In the genomic region with DNA sequence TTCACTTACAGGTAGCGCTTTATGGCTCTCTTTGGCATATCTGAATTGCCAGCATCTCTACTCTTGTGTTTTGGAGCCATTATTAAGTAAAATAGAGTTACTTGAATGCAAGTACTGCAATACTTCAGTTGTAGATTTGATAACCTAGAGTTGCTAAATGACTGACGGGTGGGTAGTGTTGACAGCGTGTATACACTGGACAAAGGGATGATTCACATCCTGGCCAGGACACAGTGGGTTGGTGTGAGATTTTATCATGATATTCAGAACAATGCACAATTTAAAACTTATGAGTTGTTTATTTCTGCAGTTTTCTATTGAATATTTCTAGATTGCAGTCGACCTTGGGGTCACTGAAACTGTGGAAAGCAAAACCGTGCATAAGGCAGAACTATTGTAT, we compare ENCODE assay signal across 11 cellular contexts. TPM values are rescaled to one million over a fixed set of nuclear protein-coding genes. Genes with fewer than 3 reads are reported as not detected.
DNase-seq lines count a peak whose midpoint lies in the region; ATAC-seq, FAIRE-seq and TF ChIP-seq lines count a peak whose summit lies in the region.
"Had no signal": no experiment of that assay in that cellular context is flagged by ENCODE, and none has a peak within 500 bp of the region (broad histone marks: within the 10 kb centered on the region; RNA-seq: fewer than 3 reads in every experiment).

No MANE protein-coding gene starts in this region.

- FAIRE-seq in K562 (lab: Jason Lieb, UNC) = no peak

- no peak for TF ChIP-seq POLR2A in K562 (conservative IDR thresholded peaks at IDR 0.05)

- CTCF ChIA-PET in K562 (lab: Yijun Ruan, JAX; ENCODE audit: low intra/inter-chr PET ratio) = no interaction called here

- H3K27ac Mint-ChIP-seq in natural killer cell treated with Interleukin-12 subunit alpha and Interleukin-12 subunit beta and Interleukin-15 and Interleukin-18, amount 100 ng/mL, for 72 hours = no peak overlapping the region
- H3K27ac Mint-ChIP-seq: T-helper 17 cell had no signal

- H3K4me3 ChIP-seq in Karpas-422 (ENCODE audit: low read length) (no peak overlapping the region), K562 (no peak overlapping the region)

- no peak overlapping the region for H2AFZ ChIP-seq in Karpas-422 (ENCODE audit: low read length)
- no peak overlapping the region for H2AFZ ChIP-seq in K562 (ENCODE audit: low read depth, low read length)

- H3K36me3 ChIP-seq in Karpas-422 (ENCODE audit: insufficient read depth, low read length) (no peaks in the 10 kb centered on the region), K562 (ENCODE audit: control insufficient read depth, insufficient read depth, low read length) (peaks cover 20% of the 10 kb centered on the region; the same call in 2 of the 3 replicates)

- H3K4me1 ChIP-seq in Karpas-422 (ENCODE audit: low read length) (peaks cover 9% of the 10 kb centered on the region), K562 (replicated peaks in 1 of 2; ENCODE audit: control insufficient read depth in 2 of 2, insufficient read depth in 2 of 2, low read length in 2 of 2) (peaks cover 0 to 12% of the 10 kb centered on the region in 2 experiments; a peak in 2 of 5 replicates)

- peaks cover 3% of the 10 kb centered on the region for H3K9me3 Mint-ChIP-seq in natural killer cell treated with Interleukin-12 subunit alpha and Interleukin-12 subunit beta and Interleukin-15 and Interleukin-18, amount 100 ng/mL, for 72 hours

- H3K9me2 ChIP-seq in Karpas-422 (replicated peaks; ENCODE audit: insufficient read depth, low read length) = no peaks in the 10 kb centered on the region

- in situ Hi-C loops in K562 (cut with MboI) = loop anchor here (10.0 kb wide), 1 partner anchor 1401 kb away; no protein-coding TSS in a partner anchor

- H4K20me1 ChIP-seq in Karpas-422 (ENCODE audit: insufficient read depth, low read depth, low read length) (no peaks in the 10 kb centered on the region), K562 (replicated peaks; ENCODE audit: control insufficient read depth, insufficient read depth, low read length) (no peaks in the 10 kb centered on the region)

- H3K9me3 ChIP-seq in Karpas-422 (ENCODE audit: low read length) (no peaks in the 10 kb centered on the region), K562 (replicated peaks; ENCODE audit: control insufficient read depth, insufficient read depth, low read depth, low read length) (no peaks in the 10 kb centered on the region)

- BruUV-seq in K562 (replicated peaks; lab: Mats Ljungman, UMichigan) = no TSS peak

- H3K4me2 ChIP-seq in Karpas-422 (ENCODE audit: low read depth, low read length, poor library complexity, severe bottlenecking) = peak overlapping the region; percentile 46
- H3K4me2 ChIP-seq in K562 (ENCODE audit: insufficient read depth, low read length) = no peak overlapping the region

- H3K9ac ChIP-seq in Karpas-422 (ENCODE audit: low read length) (no peak overlapping the region), K562 (ENCODE audit: insufficient read depth in 1 of 2, low read depth in 2 of 2, low read length in 2 of 2) (no peak overlapping the region)

- H3K79me2 ChIP-seq in Karpas-422 (ENCODE audit: low read length) (no peaks in the 10 kb centered on the region), K562 (ENCODE audit: control insufficient read depth, insufficient read depth, low read length) (no peaks in the 10 kb centered on the region)

- no peaks in the 10 kb centered on the region for H3K9me1 ChIP-seq in K562 (ENCODE audit: control insufficient read depth, insufficient read depth, low read length)

- no peaks in the 10 kb centered on the region for H3K27me3 Mint-ChIP-seq in natural killer cell treated with Interleukin-12 subunit alpha and Interleukin-12 subunit beta and Interleukin-15 and Interleukin-18, amount 100 ng/mL, for 72 hours
- H3K27me3 Mint-ChIP-seq: T-helper 17 cell had no signal

- TF ChIP-seq CTCF in K562 (IDR thresholded peaks at IDR 0.05 in 2 of 3, conservative IDR thresholded peaks at IDR 0.05 in 1 of 3; ENCODE audit: insufficient read depth in 2 of 3, low read depth in 1 of 3, low read length in 3 of 3) = no peak

- intact Hi-C loops in K562 (cut with micrococcal nuclease) = loop anchor here (5.0 kb wide), 1 partner anchor 43 kb away; the partner anchor contains the start of gene NDFIP2

- H3K27ac ChIP-seq in Karpas-422 (ENCODE audit: low read length) (no peak overlapping the region), K562 (ENCODE audit: extremely low read depth, low read depth, low read length) (no peak overlapping the region)

- peaks cover 9% of the 10 kb centered on the region for H3K36me3 Mint-ChIP-seq in natural killer cell treated with Interleukin-12 subunit alpha and Interleukin-12 subunit beta and Interleukin-15 and Interleukin-18, amount 100 ng/mL, for 72 hours

- peaks cover 9 to 10% of the 10 kb centered on the region in 2 donors for H3K4me1 Mint-ChIP-seq in natural killer cell treated with Interleukin-12 subunit alpha and Interleukin-12 subunit beta and Interleukin-15 and Interleukin-18, amount 100 ng/mL, for 72 hours (ENCODE audit: low read depth in 2 of 2)

- H3K4me3 Mint-ChIP-seq in natural killer cell treated with Interleukin-12 subunit alpha and Interleukin-12 subunit beta and Interleukin-15 and Interleukin-18, amount 100 ng/mL, for 72 hours = no peak overlapping the region
- H3K4me3 Mint-ChIP-seq: T-helper 17 cell had no signal

- TF ChIP-seq EP300 in K562 (IDR thresholded peaks at IDR 0.05; ENCODE audit: low read length) = no peak

- POLR2A ChIA-PET in K562 (lab: Yijun Ruan, JAX) = interaction anchor here (0.6 kb wide), 1 partner anchor 21 kb away, joined by 3 read pairs; no protein-coding TSS in a partner anchor

- no peak for DNase-seq in Karpas-422
- DNase-seq in K562 (ENCODE audit: extremely low read depth in 1 of 4, low spot score in 3 of 4) = peak in 1 of 4 experiments; percentile 14
- peak; percentile 73 for DNase-seq in natural killer cell treated with Interleukin-12 subunit alpha and Interleukin-12 subunit beta and Interleukin-15 and Interleukin-18, amount 100 ng/mL, for 72 hours (ENCODE audit: low spot score)
- no peak for DNase-seq in activated gamma-delta T cell treated with Interleukin-2 at 50 U/mL for 16 hours
- no peak for DNase-seq in activated T-cell treated with anti-CD3 and anti-CD28 coated beads, Interleukin-2, amount 50 U/mL, for 48 hours
- no peak for DNase-seq in activated CD8-positive, alpha-beta memory T cell treated with anti-CD3 and anti-CD28 coated beads, Interleukin-2, amount 50 U/mL, for 48 hours
- DNase-seq: amniotic stem cell; NCI-H1694; stimulated activated CD4-positive, alpha-beta T cell treated with anti-CD3 and anti-CD28 coated beads, Interleukin-4, amount 100 ng/mL, for 1 hour; T-helper 17 cell had no signal

- peak; percentile 19 for ATAC-seq in GM18511 (IDR thresholded peaks at IDR 0.05; ENCODE audit: unreplicated experiment)
- ATAC-seq in K562 = peak; percentile 51; the same call in 1 of the 3 replicates
- ATAC-seq in natural killer cell treated with Interleukin-12 subunit alpha and Interleukin-12 subunit beta and Interleukin-15 and Interleukin-18, amount 100 ng/mL, for 72 hours = peak; percentile 88 to 92
- ATAC-seq: T-helper 17 cell had no signal

- 39% methylated on average over 5 of the region's 5 CpGs for WGBS in K562 (ENCODE audit: insufficient coverage, low coverage, missing lambda C conversion rate)

- no peak for TF ChIP-seq RAD21 in K562 (CRISPR knock-in tag; conservative IDR thresholded peaks at IDR 0.05 in 1 of 2, IDR thresholded peaks at IDR 0.05 in 1 of 2)

- no peaks in the 10 kb centered on the region for H3K27me3 ChIP-seq in Karpas-422 (ENCODE audit: low read length)
- no peaks in the 10 kb centered on the region for H3K27me3 ChIP-seq in K562 (ENCODE audit: control insufficient read depth in 2 of 2, insufficient read depth in 2 of 2, low read length in 2 of 2)

TF ChIP-seq in K562, 482 proteins besides CTCF, POLR2A, EP300 and RAD21 (continues in another document):
- TF ChIP-seq, protein P1, sequence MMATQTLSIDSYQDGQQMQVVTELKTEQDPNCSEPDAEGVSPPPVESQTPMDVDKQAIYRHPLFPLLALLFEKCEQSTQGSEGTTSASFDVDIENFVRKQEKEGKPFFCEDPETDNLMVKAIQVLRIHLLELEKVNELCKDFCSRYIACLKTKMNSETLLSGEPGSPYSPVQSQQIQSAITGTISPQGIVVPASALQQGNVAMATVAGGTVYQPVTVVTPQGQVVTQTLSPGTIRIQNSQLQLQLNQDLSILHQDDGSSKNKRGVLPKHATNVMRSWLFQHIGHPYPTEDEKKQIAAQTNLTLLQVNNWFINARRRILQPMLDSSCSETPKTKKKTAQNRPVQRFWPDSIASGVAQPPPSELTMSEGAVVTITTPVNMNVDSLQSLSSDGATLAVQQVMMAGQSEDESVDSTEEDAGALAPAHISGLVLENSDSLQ (IDR thresholded peaks at IDR 0.05) = peak; percentile 80
- peak; percentile 50; the same call in 1 of the 2 replicates for TF ChIP-seq JUND (IDR thresholded peaks at IDR 0.05; ENCODE audit: borderline replicate concordance, low read depth, low read length)
- TF ChIP-seq JUND (tag; IDR thresholded peaks at IDR 0.05; ENCODE audit: borderline replicate concordance, low read depth, low read length) = no peak
- peak; percentile 72 for TF ChIP-seq MEIS2 (IDR thresholded peaks at IDR 0.05; ENCODE audit: partially characterized antibody)

RNA-seq across cellular contexts. Expression of gene NDFIP2, which starts 44.5 kb away (rescaled TPM):
- 11.2 and 30.2 TPM in 2 replicates for total RNA-seq in Karpas-422 (2014; rRNA removed; shearing (Covaris generic); ENCODE audit: low replicate concordance)
- total RNA-seq in K562 (2011; cell fraction: chromatin; rRNA removed; ENCODE audit: low replicate concordance) = 18.0 and 21.1 TPM in 2 replicates
- 16.7 and 22.9 TPM in 2 replicates for total RNA-seq in K562 (2011; cell fraction: nucleolus; rRNA removed)
- 19.9 and 25.2 TPM in 2 replicates for total RNA-seq in K562 (2011; cell fraction: nucleoplasm; rRNA removed)
- total RNA-seq in K562 (2014; rRNA removed) (13.4 and 15.3 TPM in 2 replicates), K562 (2014; rRNA removed; fragmentation: Illumina TruSeq; extraction: Trizol) (34.2 and 38.5 TPM in 2 replicates), K562 (2015; rRNA removed; fragmentation: Illumina TruSeq; extraction: Trizol) (24.8 and 27.8 TPM in 2 replicates), K562 (2021) (36.4 and 36.6 TPM in 2 replicates)
- polyA plus RNA-seq in K562 (2011; rRNA removed) (53.7 and 54.4 TPM in 2 replicates), K562 (2014; fragmentation: Illumina TruSeq; extraction: Trizol) (25.6 and 28.6 TPM in 2 replicates), K562 (2014; fragmentation: Nextera tagmentation; extraction: Ambion mirVana) (10 to 100 TPM; 25.3 to 25.6 TPM), K562 (2014; rRNA removed) (22.5 and 23.6 TPM in 2 replicates)
- polyA plus RNA-seq in K562 (2011; cell fraction: cytosol; rRNA removed) = 26.4 and 30.2 TPM in 2 replicates
- 15.2 and 17.7 TPM in 2 replicates for polyA plus RNA-seq in K562 (2011; cell fraction: nucleus; rRNA removed)
- polyA plus RNA-seq in K562 (2012) = 33.0 and 34.7 TPM in 2 replicates
- 34.7 and 35.1 TPM in 2 replicates for polyA minus RNA-seq in K562 (2011; rRNA and poly(A)+ RNA removed)
- 24.1 and 25.0 TPM in 2 replicates for polyA minus RNA-seq in K562 (2011; cell fraction: cytosol; rRNA and poly(A)+ RNA removed)
- polyA minus RNA-seq in K562 (2011; cell fraction: nucleus; rRNA and poly(A)+ RNA removed) = 12.5 and 25.8 TPM in 2 replicates
- total RNA-seq in natural killer cell treated with Interleukin-12 subunit alpha and Interleukin-12 subunit beta and Interleukin-15 and Interleukin-18, amount 100 ng/mL, for 72 hours = 100 to 1,000 TPM in 1 of 2 donors, 10 to 100 TPM in 1; 54.1 to 110 TPM

Comparison
In these comparisons a context has a peak if more than half of its experiments do, and no peak if none do; other contexts are left out.
1. ATAC-seq: peak in every context shown above with its lines; median percentile 90 in natural killer cell treated with Interleukin-12 subunit alpha and Interleukin-12 subunit beta and Interleukin-15 and Interleukin-18, amount 100 ng/mL, for 72 hours; 51 in K562; 19 in GM18511.